ENCODE assay signal across 22 cellular contexts in genomic region chr3:112046599-112046998, GRCh38. TPM values are rescaled to one million over a fixed set of nuclear protein-coding genes. Genes with fewer than 3 reads are reported as not detected.
DNase-seq lines count a peak whose midpoint lies in the region; ATAC-seq and TF ChIP-seq lines count a peak whose summit lies in the region.
"Had no signal": no experiment of that assay in that cellular context is flagged by ENCODE, and none has a peak within 500 bp of the region (broad histone marks: within the 10 kb centered on the region; RNA-seq: fewer than 3 reads in every experiment).

No MANE protein-coding gene starts in this region.

- H3K27me3 ChIP-seq in adipocyte (replicated peaks; ENCODE audit: control insufficient read depth, insufficient read depth, low read length), result no peaks in the 10 kb centered on the region
- no peaks in the 10 kb centered on the region for H3K27me3 ChIP-seq in foreskin keratinocyte
- H3K27me3 ChIP-seq in heart right ventricle, result peaks cover 0 to under 1% (median 0%) of the 10 kb centered on the region in 7 donors
- H3K27me3 ChIP-seq: BE2C had no signal

- H3K36me3 ChIP-seq in adipocyte (ENCODE audit: control insufficient read depth, insufficient read depth, low read length, severe bottlenecking), result no peaks in the 10 kb centered on the region
- no peaks in the 10 kb centered on the region for H3K36me3 ChIP-seq in heart right ventricle
- H3K36me3 ChIP-seq: BE2C had no signal

- no peak for TF ChIP-seq CTCF in foreskin keratinocyte (conservative IDR thresholded peaks at IDR 0.05)
- no peak for TF ChIP-seq CTCF in heart right ventricle (IDR thresholded peaks at IDR 0.05)

- intact Hi-C loops in heart right ventricle (cut with DNase I), result loop anchor here in 3 of 10 donors (10.0 kb wide), 3 partner anchors 52 to 382 kb away; partner anchors contain the start of gene TAGLN3 (in 1 of the 3)

- peak; percentile 75 for ATAC-seq in foreskin keratinocyte
- no peak for ATAC-seq in heart right ventricle
- ATAC-seq: SK-N-SH treated with all-trans-retinoic acid at 6 μM for 48 hours had no signal

- WGBS in heart right ventricle, 2 donors, result 70 to 83% methylated on average over 4 of the region's 4 CpGs

- DNase-seq in EL, result peak; percentile 18
- DNase-seq in HPDE6-E6E7 (ENCODE audit: extremely low spot score), result peak; percentile 21
- DNase-seq in adipocyte (ENCODE audit: low read depth), result peak; percentile 4
- DNase-seq in foreskin keratinocyte, result peak; percentile 31 to 55
- DNase-seq in NCI-H510A (lab: John Stamatoyannopoulos, UW), result no peak
- DNase-seq in stimulated activated naive CD4-positive, alpha-beta T cell (lab: John Stamatoyannopoulos, UW), result no peak
- no peak for DNase-seq in heart right ventricle
- no peak for DNase-seq in effector CD4-positive, alpha-beta T cell
- DNase-seq: BE2C; CD4-positive, CD25-positive, alpha-beta regulatory T cell; COR-L47; DMS 273 treated with DMSO at 0.1 percent for 48 hours; NCI-H1105 treated with DMSO at 0.1 percent for 48 hours; NCI-H1694; NCI-H2081 treated with DMSO at 0.1 percent for 48 hours; NCI-H510A treated with DMSO at 0.1 percent for 48 hours; NCI-H82; OCI-M1; SIG-M5 had no signal

- H3K27ac ChIP-seq in foreskin keratinocyte (no peak overlapping the region), heart right ventricle (no peak overlapping the region)

- H3K9me3 ChIP-seq in adipocyte (ENCODE audit: control insufficient read depth, low read length), result no peaks in the 10 kb centered on the region
- no peaks in the 10 kb centered on the region for H3K9me3 ChIP-seq in heart right ventricle
- H3K9me3 ChIP-seq: BE2C had no signal

- H3K4me1 ChIP-seq in adipocyte (ENCODE audit: control insufficient read depth, insufficient read depth, low read length) (peaks cover 5% of the 10 kb centered on the region), foreskin keratinocyte (peaks cover 7% of the 10 kb centered on the region), heart right ventricle (peaks cover 0 to 9% (median 0%) of the 10 kb centered on the region in 9 donors)
- H3K4me1 ChIP-seq: BE2C had no signal

- H3K4me3 ChIP-seq in adipocyte (ENCODE audit: low read length) (no peak overlapping the region), heart right ventricle (no peak overlapping the region)

- no peak overlapping the region for H3K9ac ChIP-seq in adipocyte (ENCODE audit: low read length)

RNA-seq across cellular contexts. Expression of gene TMPRSS7, which starts 12.1 kb away (rescaled TPM):
- 0.03 TPM in 1 of 2 replicates, not detected in the other for total RNA-seq in foreskin keratinocyte
- 0.02 TPM in 1 of 2 replicates, not detected in the other for polyA plus RNA-seq in foreskin keratinocyte
- total RNA-seq in heart right ventricle, result not detected
- polyA plus RNA-seq in heart right ventricle, result not detected
- total RNA-seq: CD4-positive, CD25-positive, alpha-beta regulatory T cell; RPMI7951 had no signal
- polyA plus RNA-seq: CD4-positive, CD25-positive, alpha-beta regulatory T cell had no signal

RNA-seq across cellular contexts. Expression of gene C3orf52, which starts 39.6 kb away (rescaled TPM):
- total RNA-seq in foreskin keratinocyte (8.2 and 9.2 TPM in 2 replicates), heart right ventricle (1 to 10 TPM; 3.5 to 9.8 (median 5.0) TPM)
- polyA plus RNA-seq in foreskin keratinocyte (3.2 and 4.2 TPM in 2 replicates), heart right ventricle (1 to 10 TPM; 3.1 to 6.0 TPM)

RNA-seq across cellular contexts. Expression of gene TAGLN3, which starts 47.9 kb away (rescaled TPM):
- total RNA-seq in foreskin keratinocyte (11.6 and 14.9 TPM in 2 replicates), heart right ventricle (1 to 10 TPM in 2 of 10 donors, under 1 TPM in 5, not detected in 3; 0.36 to 1.1 (median 0.58) TPM)
- polyA plus RNA-seq in foreskin keratinocyte (13.6 and 17.7 TPM in 2 replicates), heart right ventricle (under 1 TPM; 0.10 to 0.66 TPM)
- total RNA-seq: CD4-positive, CD25-positive, alpha-beta regulatory T cell; H4 had no signal
- polyA plus RNA-seq: CD4-positive, CD25-positive, alpha-beta regulatory T cell had no signal

Comparison
In these comparisons a context has a peak if more than half of its experiments do, and no peak if none do; other contexts are left out.
1. DNase-seq: peak in EL (single experiment), HPDE6-E6E7 (single experiment), adipocyte (single experiment) and foreskin keratinocyte (2 of 2); none in NCI-H510A (single experiment), stimulated activated naive CD4-positive, alpha-beta T cell (0 of 6), heart right ventricle (0 of 2) and effector CD4-positive, alpha-beta T cell (single experiment).